ENCODE assay signal across 10 cellular contexts in genomic region chr11:110076388-110076965, GRCh38. TPM values are rescaled to one million over a fixed set of nuclear protein-coding genes. Genes with fewer than 3 reads are reported as not detected.
DNase-seq lines count a peak whose midpoint lies in the region; ATAC-seq and TF ChIP-seq lines count a peak whose summit lies in the region.
"Had no signal": no experiment of that assay in that cellular context is flagged by ENCODE, and none has a peak within 500 bp of the region (broad histone marks: within the 10 kb centered on the region; RNA-seq: fewer than 3 reads in every experiment).

No MANE protein-coding gene starts in this region.

- H3K27me3 Mint-ChIP-seq in mesothelial cell of epicardium (ENCODE audit: low read depth), result no peaks in the 10 kb centered on the region
- H3K27me3 Mint-ChIP-seq in natural killer cell (ENCODE audit: low read depth in 2 of 2), result peaks cover 0 to 1% of the 10 kb centered on the region in 2 donors

- DNase-seq in RPMI7951 (ENCODE audit: low read depth) (peak; percentile 92), mesothelial cell of epicardium (ENCODE audit: low spot score in 2 of 2, unreplicated experiment in 2 of 2) (peak in 1 of 2 experiments; percentile 40), NCI-H1436 treated with DMSO at 0.1 percent for 48 hours (lab: John Stamatoyannopoulos, UW) (no peak), natural killer cell (no peak), NCI-H1436 (lab: John Stamatoyannopoulos, UW) (no peak)
- DNase-seq: NCI-H187 treated with DMSO at 0.1 percent for 48 hours had no signal

- H3K27ac Mint-ChIP-seq in mesothelial cell of epicardium, result peak overlapping the region; percentile 96
- H3K27ac Mint-ChIP-seq in natural killer cell, result no peak overlapping the region
- H3K27ac Mint-ChIP-seq: stimulated activated memory B cell treated with anti-CD40 and anti-IgM and Interleukin-4, amounts not matched to agents 10 μg/mL and 1 μg/mL and 100 μg/mL, for 72 hours had no signal

- H3K4me3 Mint-ChIP-seq in mesothelial cell of epicardium (peak overlapping the region; percentile 33), natural killer cell (no peak overlapping the region)
- H3K4me3 Mint-ChIP-seq: stimulated activated memory B cell treated with anti-CD40 and anti-IgM and Interleukin-4, amounts not matched to agents 10 μg/mL and 1 μg/mL and 100 μg/mL, for 72 hours had no signal

- ATAC-seq in GM18907 (IDR thresholded peaks at IDR 0.05; ENCODE audit: unreplicated experiment) (peak; percentile 57), HG02840 (IDR thresholded peaks at IDR 0.05; ENCODE audit: low FRiP score, unreplicated experiment) (peak; percentile 42), natural killer cell (no peak), HG02571 (IDR thresholded peaks at IDR 0.05; ENCODE audit: unreplicated experiment) (no peak)
- ATAC-seq: stimulated activated memory B cell treated with anti-CD40 and anti-IgM and Interleukin-4, amounts not matched to agents 10 μg/mL and 1 μg/mL and 100 μg/mL, for 72 hours had no signal

- H3K9me3 Mint-ChIP-seq in mesothelial cell of epicardium (no peaks in the 10 kb centered on the region), natural killer cell (no peaks in the 10 kb centered on the region)
- H3K9me3 Mint-ChIP-seq: stimulated activated memory B cell treated with anti-CD40 and anti-IgM and Interleukin-4, amounts not matched to agents 10 μg/mL and 1 μg/mL and 100 μg/mL, for 72 hours had no signal

- H3K4me1 Mint-ChIP-seq in mesothelial cell of epicardium (peaks cover 41% of the 10 kb centered on the region), natural killer cell (no peaks in the 10 kb centered on the region)

- intact Hi-C loops in natural killer cell (cut with micrococcal nuclease), result no loop called here

- H3K36me3 Mint-ChIP-seq in mesothelial cell of epicardium, result peaks cover 2% of the 10 kb centered on the region
- no peaks in the 10 kb centered on the region for H3K36me3 Mint-ChIP-seq in natural killer cell
- H3K36me3 Mint-ChIP-seq: stimulated activated memory B cell treated with anti-CD40 and anti-IgM and Interleukin-4, amounts not matched to agents 10 μg/mL and 1 μg/mL and 100 μg/mL, for 72 hours had no signal

- TF ChIP-seq CTCF in mesothelial cell of epicardium (IDR thresholded peaks at IDR 0.05; ENCODE audit: unreplicated experiment) (no peak), natural killer cell (IDR thresholded peaks at IDR 0.05) (no peak)

RNA-seq across cellular contexts. Expression of gene ZC3H12C, which starts 16.7 kb away (rescaled TPM):
- total RNA-seq in RPMI7951 (2014; rRNA removed; shearing (Covaris generic)), result 8.5 and 9.5 TPM in 2 replicates
- total RNA-seq in mesothelial cell of epicardium, result 16.7 to 17.0 TPM (median 17.0 TPM) in 3 replicates
- under 1 TPM in 2 of 3 donors, not detected in 1; 0.16 to 0.45 TPM for total RNA-seq in natural killer cell

Comparison
In these comparisons a context has a peak if more than half of its experiments do, and no peak if none do; other contexts are left out.
1. ATAC-seq: peak in GM18907 (single experiment) and HG02840 (single experiment); none in natural killer cell (0 of 3) and HG02571 (single experiment).